In the genomic region with DNA sequence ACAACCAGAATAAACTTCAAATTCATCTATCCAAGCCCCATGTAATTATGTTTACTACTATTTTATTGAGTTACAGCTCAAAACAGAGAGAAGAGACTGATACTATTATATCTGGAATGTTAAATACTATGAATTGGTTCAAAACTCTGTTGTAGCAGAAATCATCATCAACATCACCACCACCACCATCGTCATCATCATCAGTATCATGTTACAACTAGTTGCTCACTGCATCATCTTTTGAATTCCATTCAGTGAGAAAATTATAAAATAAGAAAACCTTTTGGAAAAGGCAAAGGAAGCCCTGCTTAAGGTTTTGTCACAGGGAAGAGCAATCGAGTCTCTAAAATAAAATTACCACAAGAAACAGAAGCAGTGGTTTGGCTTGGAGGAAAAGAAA, we compare ENCODE assay signal across 12 cellular contexts. TPM values are rescaled to one million over a fixed set of nuclear protein-coding genes. Genes with fewer than 3 reads are reported as not detected.
"Had no signal": no experiment of that assay in that cellular context is flagged by ENCODE, and none has a peak within 500 bp of the region (broad histone marks: within the 10 kb centered on the region; RNA-seq: fewer than 3 reads in every experiment).

No MANE protein-coding gene starts in this region.

- H3K36me3 ChIP-seq: breast epithelium, esophagus muscularis mucosa, gastroesophageal sphincter, neural progenitor cell, transverse colon had no signal

- H3K27ac Mint-ChIP-seq: neural progenitor cell had no signal

- ATAC-seq: gastroesophageal sphincter, left ventricle myocardium superior had no signal

- H3K36me3 Mint-ChIP-seq: neural progenitor cell had no signal

- H3K4me3 Mint-ChIP-seq: neural progenitor cell had no signal

- DNase-seq: activated CD4-positive, alpha-beta T cell treated with anti-CD3 and anti-CD28 coated beads for 4 hours; activated naive CD4-positive, alpha-beta T cell treated with anti-CD3 and anti-CD28 coated beads, Interleukin-2, amount 50 U/mL, for 16 hours; left ventricle myocardium superior; retina; small intestine; transverse colon had no signal

- H3K27ac ChIP-seq: breast epithelium, esophagus muscularis mucosa, gastroesophageal sphincter, neural progenitor cell, parathyroid adenoma, transverse colon had no signal

- H3K27me3 ChIP-seq: breast epithelium, esophagus muscularis mucosa, gastroesophageal sphincter, neural progenitor cell, transverse colon had no signal

- H3K4me3 ChIP-seq: breast epithelium, esophagus muscularis mucosa, gastroesophageal sphincter, neural progenitor cell, transverse colon had no signal

- H3K4me1 ChIP-seq: breast epithelium, esophagus muscularis mucosa, gastroesophageal sphincter, neural progenitor cell, parathyroid adenoma had no signal

RNA-seq across cellular contexts. Expression of a gene that starts 36.2 kb away (rescaled TPM):
- total RNA-seq: kidney epithelial cell had no signal
